ENCODE assay signal across 16 cellular contexts in genomic region chr5:140869555-140869886, GRCh38. TPM values are rescaled to one million over a fixed set of nuclear protein-coding genes. Genes with fewer than 3 reads are reported as not detected.
DNase-seq lines count a peak whose midpoint lies in the region; ATAC-seq, FAIRE-seq and TF ChIP-seq lines count a peak whose summit lies in the region.
"Had no signal": no experiment of that assay in that cellular context is flagged by ENCODE, and none has a peak within 500 bp of the region (broad histone marks: within the 10 kb centered on the region; RNA-seq: fewer than 3 reads in every experiment).

No MANE protein-coding gene starts in this region.

- H3K36me3 ChIP-seq in mammary epithelial cell (ENCODE audit: insufficient read depth, low read length): no peaks in the 10 kb centered on the region
- H3K36me3 ChIP-seq in kidney (ENCODE audit: control insufficient read depth in 1 of 2, insufficient read depth in 2 of 2, low read length in 2 of 2): no peaks in the 10 kb centered on the region
- H3K36me3 ChIP-seq: right atrium auricular region had no signal

- H2AFZ ChIP-seq in mammary epithelial cell (ENCODE audit: low read depth, low read length): peak overlapping the region; percentile 83

- peak overlapping the region in 2 of 3 experiments; percentile 43 to 51 for H3K4me3 ChIP-seq in mammary epithelial cell (replicated peaks in 1 of 3; ENCODE audit: insufficient read depth in 1 of 3, low read depth in 2 of 3, low read length in 3 of 3)
- peak overlapping the region; percentile 24 to 38 for H3K4me3 ChIP-seq in kidney (ENCODE audit: low read length in 2 of 2)
- H3K4me3 ChIP-seq: mucosa of descending colon had no signal

- CTCF ChIA-PET in mammary epithelial cell (lab: Charles Lee; ENCODE audit: low non-redundant PET): interaction anchor here (0.6 to 1.1 kb wide), 5 partner anchors 21 to 170 kb away, joined by 3 to 11 read pairs (median 4); partner anchors contain the start of genes PCDHA1 and PCDHA9

- peak overlapping the region; percentile 67 for H3K4me2 ChIP-seq in mammary epithelial cell (ENCODE audit: insufficient read depth, low read depth, low read length)

- BruUV-seq in mammary epithelial cell (replicated peaks; lab: Mats Ljungman, UMichigan): no TSS peak

- H3K27me3 ChIP-seq in mammary epithelial cell (ENCODE audit: insufficient read depth, low read length): peaks cover 2% of the 10 kb centered on the region
- H3K27me3 ChIP-seq: right atrium auricular region had no signal

- TF ChIP-seq CTCF in mammary epithelial cell (conservative IDR thresholded peaks at IDR 0.05 in 1 of 2, IDR thresholded peaks at IDR 0.05 in 1 of 2; ENCODE audit: extremely low read depth in 1 of 2, insufficient read depth in 1 of 2, low read depth in 1 of 2, low read length in 2 of 2) (peak in 1 of 2 donors; percentile 48), kidney (IDR thresholded peaks at IDR 0.05; ENCODE audit: borderline replicate concordance, extremely low read depth, insufficient read depth) (no peak)

- in situ Hi-C loops in mammary epithelial cell (cut with MboI; ENCODE audit: low sequenced_read_pairs in 2 of 2): loop anchor here in 1 of 2 donors (10.0 kb wide), 1 partner anchor 55 kb away; the partner anchor contains the start of gene PCDHAC1

- DNase-seq in AG08396 (ENCODE audit: low spot score): peak; percentile 47
- DNase-seq in HPDE6-E6E7 (ENCODE audit: extremely low spot score): peak; percentile 11
- no peak for DNase-seq in mammary epithelial cell
- no peak for DNase-seq in kidney
- DNase-seq in NCI-H2196 treated with DMSO at 0.1 percent for 48 hours (lab: John Stamatoyannopoulos, UW; ENCODE audit: unreplicated experiment): no peak
- DNase-seq: activated CD4-positive, CD25-positive, alpha-beta regulatory T cell treated with anti-CD3 and anti-CD28 coated beads, Interleukin-2, amount 50 U/mL, for 72 hours; mucosa of descending colon had no signal

- WGBS in mammary epithelial cell (ENCODE audit: low coverage, missing lambda C conversion rate): 58% methylated on average over 5 of the region's 5 CpGs

- ATAC-seq in GM21825 (IDR thresholded peaks at IDR 0.05; ENCODE audit: unreplicated experiment): no peak
- ATAC-seq in GM18517 (IDR thresholded peaks at IDR 0.05; ENCODE audit: unreplicated experiment): no peak
- ATAC-seq in GM19395 (IDR thresholded peaks at IDR 0.05; ENCODE audit: unreplicated experiment): no peak
- ATAC-seq: mucosa of descending colon had no signal

- H3K9ac ChIP-seq in mammary epithelial cell (ENCODE audit: insufficient read depth, low read length) (no peak overlapping the region), kidney (ENCODE audit: low read length in 2 of 2) (no peak overlapping the region)

- dilution Hi-C loops in mammary epithelial cell (cut with HindIII; ENCODE audit: low sequenced_read_pairs): no loop called here

- H3K4me1 ChIP-seq in mammary epithelial cell (ENCODE audit: insufficient read depth, low read length): no peaks in the 10 kb centered on the region
- no peaks in the 10 kb centered on the region for H3K4me1 ChIP-seq in kidney (ENCODE audit: control insufficient read depth in 1 of 2, insufficient read depth in 1 of 2, low read depth in 1 of 2, low read length in 2 of 2)
- H3K4me1 ChIP-seq: right atrium auricular region had no signal

- no peak overlapping the region for H3K27ac ChIP-seq in mammary epithelial cell (ENCODE audit: insufficient read depth, low read depth, low read length)
- H3K27ac ChIP-seq in kidney (ENCODE audit: low read depth in 2 of 2, low read length in 2 of 2): no peak overlapping the region
- H3K27ac ChIP-seq: right atrium auricular region had no signal

- no peaks in the 10 kb centered on the region for H4K20me1 ChIP-seq in mammary epithelial cell (ENCODE audit: insufficient read depth, low read length)

- H3K9me3 ChIP-seq in mammary epithelial cell (replicated peaks; ENCODE audit: insufficient read depth, low read length) (peaks cover 17% of the 10 kb centered on the region), kidney (ENCODE audit: control insufficient read depth in 1 of 2, low read length in 2 of 2) (peaks cover 3 to 13% of the 10 kb centered on the region in 2 donors)

- intact Hi-C loops in mammary epithelial cell (cut with micrococcal nuclease): loop anchor here (1.0 kb wide), 1 partner anchor 48 kb away; the partner anchor contains the start of gene PCDHA5
- intact Hi-C loops in kidney (cut with DNase I): no loop called here

- H3K79me2 ChIP-seq in mammary epithelial cell (ENCODE audit: insufficient read depth, low read length): no peaks in the 10 kb centered on the region

- no peak for FAIRE-seq in kidney (lab: Jason Lieb, UNC)
- FAIRE-seq: endometrium, G401.6, GM18507 had no signal

RNA-seq across cellular contexts. Expression of gene PCDHA11, which starts 0.8 kb away (rescaled TPM):
- 1 to 10 TPM in 1 of 2 donors, under 1 TPM in 1; 0.21 to 2.0 TPM for total RNA-seq in mammary epithelial cell
- 1.2 TPM for polyA plus RNA-seq in mammary epithelial cell
- not detected for polyA minus RNA-seq in mammary epithelial cell
- total RNA-seq in kidney: 2.0 TPM
- polyA plus RNA-seq in kidney (ENCODE audit: insufficient read depth, low read depth, low replicate concordance): 0.77 TPM
- polyA plus RNA-seq: CD14-positive monocyte had no signal

RNA-seq across cellular contexts. Expression of gene PCDHA12, which starts 5.6 kb away (rescaled TPM):
- total RNA-seq in mammary epithelial cell (1 to 10 TPM in 1 of 2 donors, under 1 TPM in 1; 0.45 to 6.8 TPM), kidney (5.2 TPM)
- polyA plus RNA-seq in mammary epithelial cell (0.03 TPM), kidney (ENCODE audit: insufficient read depth, low read depth, low replicate concordance) (1.1 TPM)
- not detected for polyA minus RNA-seq in mammary epithelial cell
- total RNA-seq: LHCN-M2 had no signal
- polyA plus RNA-seq: CD14-positive monocyte had no signal

RNA-seq across cellular contexts. Expression of gene PCDHA13, which starts 12.4 kb away (rescaled TPM):
- total RNA-seq in mammary epithelial cell: 1 to 10 TPM in 1 of 2 donors, under 1 TPM in 1; 0.52 to 1.2 TPM
- 0.11 TPM for polyA plus RNA-seq in mammary epithelial cell
- polyA minus RNA-seq in mammary epithelial cell: not detected
- 1.8 TPM for total RNA-seq in kidney
- polyA plus RNA-seq in kidney (ENCODE audit: insufficient read depth, low read depth, low replicate concordance): 0.49 TPM
- total RNA-seq: LHCN-M2 had no signal
- polyA plus RNA-seq: CD14-positive monocyte had no signal

RNA-seq across cellular contexts. Expression of gene PCDHA10, which starts 13.8 kb away (rescaled TPM):
- total RNA-seq in mammary epithelial cell (1 to 10 TPM in 1 of 2 donors, under 1 TPM in 1; 0.19 to 1.3 TPM), kidney (7.6 TPM)
- polyA plus RNA-seq in mammary epithelial cell (0.01 TPM), kidney (ENCODE audit: insufficient read depth, low read depth, low replicate concordance) (1.7 TPM)
- not detected for polyA minus RNA-seq in mammary epithelial cell
- total RNA-seq: LHCN-M2 had no signal
- polyA plus RNA-seq: CD14-positive monocyte had no signal

RNA-seq across cellular contexts. Expression of gene PCDHA9, which starts 21.3 kb away (rescaled TPM):
- total RNA-seq in mammary epithelial cell: under 1 TPM; 0.07 to 0.83 TPM
- polyA plus RNA-seq in mammary epithelial cell: not detected
- polyA minus RNA-seq in mammary epithelial cell: not detected
- 0.85 TPM for total RNA-seq in kidney
- not detected for polyA plus RNA-seq in kidney (ENCODE audit: insufficient read depth, low read depth, low replicate concordance)
- polyA plus RNA-seq: CD14-positive monocyte had no signal

Comparison
In these comparisons a context has a peak if more than half of its experiments do, and no peak if none do; other contexts are left out.
1. DNase-seq: peak in AG08396 (single experiment) and HPDE6-E6E7 (single experiment); none in mammary epithelial cell (single experiment), kidney (single experiment) and NCI-H2196 treated with DMSO at 0.1 percent for 48 hours (single experiment).